1 cellular context compared by ENCODE assay signal in genomic region chr16:84604477-84605013, GRCh38.
TF ChIP-seq lines count a peak whose summit lies in the region.

No MANE protein-coding gene starts in this region.

TF ChIP-seq in SK-N-SH treated with all-trans-retinoic acid at 6 μM for 48 hours, 23 proteins besides CTCF, POLR2A, EP300 and RAD21 (continued from another document):
- TF ChIP-seq PATZ1 (CRISPR knock-in tag; IDR thresholded peaks at IDR 0.05; ENCODE audit: borderline replicate concordance) (no peak), TSHZ2 (CRISPR knock-in tag; IDR thresholded peaks at IDR 0.05) (no peak), OSR1 (CRISPR knock-in tag; IDR thresholded peaks at IDR 0.05) (no peak), ZFP30 (CRISPR knock-in tag; IDR thresholded peaks at IDR 0.05) (no peak), ZC3H10 (CRISPR knock-in tag; IDR thresholded peaks at IDR 0.05) (no peak), BACH2 (CRISPR knock-in tag; IDR thresholded peaks at IDR 0.05; ENCODE audit: borderline replicate concordance) (no peak), GLIS3 (CRISPR knock-in tag; IDR thresholded peaks at IDR 0.05) (no peak), ZNF565 (CRISPR knock-in tag; conservative IDR thresholded peaks at IDR 0.05; ENCODE audit: low read depth) (no peak), ZFP3 (CRISPR knock-in tag; IDR thresholded peaks at IDR 0.05) (no peak)
